In genomic region chr3:124969963-124970722, GRCh38 we compare ENCODE assay signal across 21 cellular contexts. TPM values are rescaled to one million over a fixed set of nuclear protein-coding genes. Genes with fewer than 3 reads are reported as not detected.
DNase-seq lines count a peak whose midpoint lies in the region; ATAC-seq, FAIRE-seq and TF ChIP-seq lines count a peak whose summit lies in the region.
"Had no signal": no experiment of that assay in that cellular context is flagged by ENCODE, and none has a peak within 500 bp of the region (broad histone marks: within the 10 kb centered on the region; RNA-seq: fewer than 3 reads in every experiment).

No MANE protein-coding gene starts in this region.

- peak; percentile 33 for DNase-seq in COLO668 (lab: John Stamatoyannopoulos, UW; ENCODE audit: unreplicated experiment)
- peak; percentile 65 for DNase-seq in kidney tubule cell (ENCODE audit: low spot score)
- DNase-seq in small intestine, result peak; percentile 73
- DNase-seq in SK-N-DZ (ENCODE audit: low spot score), result no peak
- no peak for DNase-seq in left ventricle myocardium inferior
- no peak for DNase-seq in DMS 273 (lab: John Stamatoyannopoulos, UW; ENCODE audit: unreplicated experiment)
- DNase-seq: AML-193; CD8-positive, alpha-beta T cell; DND-41; GOT3; NCI-H1436 treated with DMSO at 0.1 percent for 48 hours; NCI-H2081; NCI-H524 had no signal

- peak overlapping the region; percentile 57 for H3K27ac ChIP-seq in cingulate gyrus (ENCODE audit: low read depth, low read length)
- peak overlapping the region; percentile 11 to 95 for H3K27ac ChIP-seq in small intestine (ENCODE audit: low read depth in 1 of 2, low read length in 1 of 2)
- H3K27ac ChIP-seq in left ventricle myocardium inferior (replicated peaks), result no peak overlapping the region
- H3K27ac ChIP-seq: SK-N-MC had no signal

- H3K27me3 ChIP-seq in small intestine (ENCODE audit: control insufficient read depth in 2 of 2, insufficient read depth in 2 of 2, low read length in 2 of 2), result no peaks in the 10 kb centered on the region
- no peaks in the 10 kb centered on the region for H3K27me3 ChIP-seq in left ventricle myocardium inferior (ENCODE audit: low read depth)
- H3K27me3 ChIP-seq: Peyer's patch had no signal

- WGBS in small intestine, 3 donors, result 64 to 85% (median 65%) methylated on average over 18 of the region's 18 CpGs

- TF ChIP-seq CTCF in left ventricle myocardium inferior (IDR thresholded peaks at IDR 0.05; ENCODE audit: borderline replicate concordance), result no peak

- intact Hi-C loops in left ventricle myocardium inferior (cut with micrococcal nuclease), result no loop called here

- no peak for ATAC-seq in HG03342 (IDR thresholded peaks at IDR 0.05; ENCODE audit: unreplicated experiment)
- ATAC-seq: CD8-positive, alpha-beta T cell; K562; Right ventricle myocardium inferior had no signal

- no peak overlapping the region for H3K4me3 ChIP-seq in small intestine (ENCODE audit: low read depth in 1 of 2, low read length in 2 of 2)
- no peak overlapping the region for H3K4me3 ChIP-seq in left ventricle myocardium inferior
- H3K4me3 ChIP-seq: K562, Peyer's patch, SK-N-MC had no signal

- H3K36me3 ChIP-seq in small intestine (ENCODE audit: control insufficient read depth in 2 of 2, insufficient read depth in 2 of 2, low read length in 2 of 2), result no peaks in the 10 kb centered on the region
- peaks cover 68% of the 10 kb centered on the region for H3K36me3 ChIP-seq in left ventricle myocardium inferior

- FAIRE-seq in small intestine (lab: Jason Lieb, UNC), result no peak
- FAIRE-seq: G401.6, GM18507, K562 had no signal

- H3K4me1 ChIP-seq in small intestine (ENCODE audit: control insufficient read depth in 2 of 2, insufficient read depth in 1 of 2, low read depth in 1 of 2, low read length in 1 of 2), result peaks cover 9 to 11% of the 10 kb centered on the region in 2 donors
- peaks cover 49% of the 10 kb centered on the region for H3K4me1 ChIP-seq in left ventricle myocardium inferior

- no peaks in the 10 kb centered on the region for H3K9me3 ChIP-seq in small intestine (ENCODE audit: control insufficient read depth, low read depth)
- no peaks in the 10 kb centered on the region for H3K9me3 ChIP-seq in left ventricle myocardium inferior (replicated peaks)
- H3K9me3 ChIP-seq: Peyer's patch had no signal

RNA-seq across cellular contexts. Expression of gene MUC13, which starts 35.6 kb away (rescaled TPM):
- polyA plus RNA-seq in small intestine, result 100 to 1,000 TPM; 178 to 547 (median 269) TPM
- 0.10 TPM in 1 of 2 replicates, not detected in the other for polyA plus RNA-seq in SK-N-DZ (2014; cell fraction: cytosol; rRNA removed)
- not detected in 2 replicates for polyA plus RNA-seq in SK-N-DZ (2014; cell fraction: nucleus; rRNA removed)
- total RNA-seq in left ventricle myocardium inferior, result 0.08 TPM
- total RNA-seq: Right ventricle myocardium inferior had no signal
- polyA plus RNA-seq: K562 had no signal

Comparison
In these comparisons a context has a peak if more than half of its experiments do, and no peak if none do; other contexts are left out.
1. DNase-seq: peak in COLO668 (single experiment), kidney tubule cell (single experiment) and small intestine (single experiment); none in SK-N-DZ (single experiment), left ventricle myocardium inferior (single experiment) and DMS 273 (single experiment).